25 cellular contexts compared by ENCODE assay signal in genomic region chr20:51995551-51995951, GRCh38.
DNase-seq lines count a peak whose midpoint lies in the region; ATAC-seq and TF ChIP-seq lines count a peak whose summit lies in the region.
"Had no signal": no experiment of that assay in that cellular context is flagged by ENCODE, and none has a peak within 500 bp of the region (broad histone marks: within the 10 kb centered on the region; RNA-seq: fewer than 3 reads in every experiment).

No MANE protein-coding gene starts in this region.

- H3K36me3 ChIP-seq in hepatocyte (replicated peaks; ENCODE audit: insufficient read depth, low read depth): no peaks in the 10 kb centered on the region
- H3K36me3 ChIP-seq: prostate gland had no signal

- WGBS in hepatocyte (ENCODE audit: low lambda C conversion rate, missing lambda C conversion rate): 55% methylated on average over 3 of the region's 3 CpGs

- peak overlapping the region; percentile 46 for H3K27ac ChIP-seq in hepatocyte
- H3K27ac ChIP-seq: prostate gland, VCaP had no signal

- H4K20me1 ChIP-seq in hepatocyte (ENCODE audit: insufficient read depth, poor library complexity, severe bottlenecking): no peaks in the 10 kb centered on the region

- H3K4me2 ChIP-seq in hepatocyte: peak overlapping the region; percentile 6

- no peaks in the 10 kb centered on the region for H3K79me2 ChIP-seq in hepatocyte

- no peak for TF ChIP-seq CTCF in hepatocyte (IDR thresholded peaks at IDR 0.05; ENCODE audit: poor library complexity)

- ATAC-seq in GM18502 (IDR thresholded peaks at IDR 0.05; ENCODE audit: poor library complexity, unreplicated experiment): no peak
- ATAC-seq in HG03354 (IDR thresholded peaks at IDR 0.05; ENCODE audit: poor library complexity, severe bottlenecking, unreplicated experiment): no peak
- ATAC-seq: CD8-positive, alpha-beta T cell; effector memory CD8-positive, alpha-beta T cell; natural killer cell; stimulated activated naive CD8-positive, alpha-beta T cell treated with anti-CD3 and anti-CD28 coated beads, Interleukin-15, amount 100 ng/mL, for 72 hours; T-helper 17 cell had no signal

- no peak overlapping the region for H3K4me3 ChIP-seq in hepatocyte
- H3K4me3 ChIP-seq: prostate gland had no signal

- no peaks in the 10 kb centered on the region for H3K4me1 ChIP-seq in hepatocyte (ENCODE audit: insufficient read depth)
- H3K4me1 ChIP-seq: prostate gland had no signal

- no peaks in the 10 kb centered on the region for H3K9me3 ChIP-seq in hepatocyte (ENCODE audit: low read depth)
- H3K9me3 ChIP-seq: prostate gland had no signal

- H3K9me2 ChIP-seq in hepatocyte (replicated peaks; ENCODE audit: insufficient read depth): no peaks in the 10 kb centered on the region

- no peak overlapping the region for H2AFZ ChIP-seq in hepatocyte

- DNase-seq in NOMO-1 treated with DMSO at 0.1 percent for 48 hours (lab: John Stamatoyannopoulos, UW; ENCODE audit: unreplicated experiment): peak; percentile 38
- no peak for DNase-seq in NOMO-1 (lab: John Stamatoyannopoulos, UW; ENCODE audit: unreplicated experiment in 2 of 2)
- peak; percentile 38 for DNase-seq in SK-MEL-5 (ENCODE audit: low read depth, low spot score)
- DNase-seq in hepatocyte (ENCODE audit: low spot score): no peak
- no peak for DNase-seq in 8988T
- DNase-seq in RKO (ENCODE audit: low spot score): no peak
- DNase-seq: activated gamma-delta T cell; amniotic stem cell; CD8-positive, alpha-beta T cell; DMS79; effector memory CD8-positive, alpha-beta T cell; HFFc6; hypothalamus; KBM-7; natural killer cell; NCI-H2029; NCI-H524 treated with DMSO at 0.1 percent for 48 hours; small intestine; stimulated activated CD4-positive, alpha-beta T cell treated with anti-CD3 and anti-CD28 coated beads, Interleukin-2, amount 100 ng/mL, for 48 hours; stimulated activated naive CD8-positive, alpha-beta T cell treated with anti-CD3 and anti-CD28 coated beads, Interleukin-15, amount 100 ng/mL, for 72 hours; T-helper 17 cell had no signal

- H3K27me3 ChIP-seq in hepatocyte: no peaks in the 10 kb centered on the region

- in situ Hi-C loops in SK-MEL-5 (cut with HindIII; ENCODE audit: low pct_unique_long_range_greater_than_20kb, low sequenced_read_pairs): no loop called here

Comparison
In these comparisons a context has a peak if more than half of its experiments do, and no peak if none do; other contexts are left out.
1. DNase-seq: peak in NOMO-1 treated with DMSO at 0.1 percent for 48 hours (single experiment) and SK-MEL-5 (single experiment); none in NOMO-1 (0 of 2), hepatocyte (single experiment), 8988T (single experiment) and RKO (single experiment).